Comparison of ENCODE assay signal across 3 cellular contexts in the genomic region with DNA sequence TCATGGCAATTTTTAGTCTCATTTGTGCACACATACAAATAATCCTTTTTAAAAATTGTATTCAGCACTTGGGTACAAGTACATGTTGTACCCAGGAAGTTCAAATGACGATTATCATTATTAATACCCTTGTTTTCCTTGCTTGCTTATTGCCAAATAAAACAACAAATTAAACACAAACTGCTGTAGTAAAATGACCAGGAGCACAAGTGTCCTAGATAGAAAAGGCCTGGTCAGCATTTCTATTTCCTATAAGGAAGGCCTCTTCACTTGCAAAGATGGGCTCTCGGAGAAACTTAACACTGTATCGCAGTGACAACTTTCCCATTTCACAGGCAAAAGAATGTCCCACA.
TF ChIP-seq lines count a peak whose summit lies in the region.

No MANE protein-coding gene starts in this region.

TF ChIP-seq in GM23338, 12 proteins besides CTCF, POLR2A, EP300 and RAD21:
- TF ChIP-seq, protein P1, sequence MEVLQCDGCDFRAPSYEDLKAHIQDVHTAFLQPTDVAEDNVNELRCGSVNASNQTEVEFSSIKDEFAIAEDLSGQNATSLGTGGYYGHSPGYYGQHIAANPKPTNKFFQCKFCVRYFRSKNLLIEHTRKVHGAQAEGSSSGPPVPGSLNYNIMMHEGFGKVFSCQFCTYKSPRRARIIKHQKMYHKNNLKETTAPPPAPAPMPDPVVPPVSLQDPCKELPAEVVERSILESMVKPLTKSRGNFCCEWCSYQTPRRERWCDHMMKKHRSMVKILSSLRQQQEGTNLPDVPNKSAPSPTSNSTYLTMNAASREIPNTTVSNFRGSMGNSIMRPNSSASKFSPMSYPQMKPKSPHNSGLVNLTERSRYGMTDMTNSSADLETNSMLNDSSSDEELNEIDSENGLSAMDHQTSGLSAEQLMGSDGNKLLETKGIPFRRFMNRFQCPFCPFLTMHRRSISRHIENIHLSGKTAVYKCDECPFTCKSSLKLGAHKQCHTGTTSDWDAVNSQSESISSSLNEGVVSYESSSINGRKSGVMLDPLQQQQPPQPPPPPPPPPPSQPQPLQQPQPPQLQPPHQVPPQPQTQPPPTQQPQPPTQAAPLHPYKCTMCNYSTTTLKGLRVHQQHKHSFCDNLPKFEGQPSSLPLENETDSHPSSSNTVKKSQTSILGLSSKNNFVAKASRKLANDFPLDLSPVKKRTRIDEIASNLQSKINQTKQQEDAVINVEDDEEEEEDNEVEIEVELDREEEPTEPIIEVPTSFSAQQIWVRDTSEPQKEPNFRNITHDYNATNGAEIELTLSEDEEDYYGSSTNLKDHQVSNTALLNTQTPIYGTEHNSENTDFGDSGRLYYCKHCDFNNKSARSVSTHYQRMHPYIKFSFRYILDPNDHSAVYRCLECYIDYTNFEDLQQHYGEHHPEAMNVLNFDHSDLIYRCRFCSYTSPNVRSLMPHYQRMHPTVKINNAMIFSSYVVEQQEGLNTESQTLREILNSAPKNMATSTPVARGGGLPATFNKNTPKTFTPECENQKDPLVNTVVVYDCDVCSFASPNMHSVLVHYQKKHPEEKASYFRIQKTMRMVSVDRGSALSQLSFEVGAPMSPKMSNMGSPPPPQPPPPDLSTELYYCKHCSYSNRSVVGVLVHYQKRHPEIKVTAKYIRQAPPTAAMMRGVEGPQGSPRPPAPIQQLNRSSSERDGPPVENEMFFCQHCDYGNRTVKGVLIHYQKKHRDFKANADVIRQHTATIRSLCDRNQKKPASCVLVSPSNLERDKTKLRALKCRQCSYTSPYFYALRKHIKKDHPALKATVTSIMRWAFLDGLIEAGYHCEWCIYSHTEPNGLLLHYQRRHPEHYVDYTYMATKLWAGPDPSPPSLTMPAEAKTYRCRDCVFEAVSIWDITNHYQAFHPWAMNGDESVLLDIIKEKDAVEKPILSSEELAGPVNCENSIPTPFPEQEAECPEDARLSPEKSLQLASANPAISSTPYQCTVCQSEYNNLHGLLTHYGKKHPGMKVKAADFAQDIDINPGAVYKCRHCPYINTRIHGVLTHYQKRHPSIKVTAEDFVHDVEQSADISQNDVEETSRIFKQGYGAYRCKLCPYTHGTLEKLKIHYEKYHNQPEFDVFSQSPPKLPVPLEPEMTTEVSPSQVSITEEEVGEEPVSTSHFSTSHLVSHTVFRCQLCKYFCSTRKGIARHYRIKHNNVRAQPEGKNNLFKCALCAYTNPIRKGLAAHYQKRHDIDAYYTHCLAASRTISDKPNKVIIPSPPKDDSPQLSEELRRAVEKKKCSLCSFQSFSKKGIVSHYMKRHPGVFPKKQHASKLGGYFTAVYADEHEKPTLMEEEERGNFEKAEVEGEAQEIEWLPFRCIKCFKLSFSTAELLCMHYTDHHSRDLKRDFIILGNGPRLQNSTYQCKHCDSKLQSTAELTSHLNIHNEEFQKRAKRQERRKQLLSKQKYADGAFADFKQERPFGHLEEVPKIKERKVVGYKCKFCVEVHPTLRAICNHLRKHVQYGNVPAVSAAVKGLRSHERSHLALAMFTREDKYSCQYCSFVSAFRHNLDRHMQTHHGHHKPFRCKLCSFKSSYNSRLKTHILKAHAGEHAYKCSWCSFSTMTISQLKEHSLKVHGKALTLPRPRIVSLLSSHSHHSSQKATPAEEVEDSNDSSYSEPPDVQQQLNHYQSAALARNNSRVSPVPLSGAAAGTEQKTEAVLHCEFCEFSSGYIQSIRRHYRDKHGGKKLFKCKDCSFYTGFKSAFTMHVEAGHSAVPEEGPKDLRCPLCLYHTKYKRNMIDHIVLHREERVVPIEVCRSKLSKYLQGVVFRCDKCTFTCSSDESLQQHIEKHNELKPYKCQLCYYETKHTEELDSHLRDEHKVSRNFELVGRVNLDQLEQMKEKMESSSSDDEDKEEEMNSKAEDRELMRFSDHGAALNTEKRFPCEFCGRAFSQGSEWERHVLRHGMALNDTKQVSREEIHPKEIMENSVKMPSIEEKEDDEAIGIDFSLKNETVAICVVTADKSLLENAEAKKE (CRISPR knock-in tag; IDR thresholded peaks at IDR 0.05), result no peak
- no peak for TF ChIP-seq JUNB (IDR thresholded peaks at IDR 0.05; ENCODE audit: unreplicated experiment)
- TF ChIP-seq NANOG (IDR thresholded peaks at IDR 0.05; ENCODE audit: borderline replicate concordance), result no peak
- TF ChIP-seq STAT1 (IDR thresholded peaks at IDR 0.05; ENCODE audit: unreplicated experiment), result no peak
- TF ChIP-seq CREB1 (CRISPR knock-in tag; IDR thresholded peaks at IDR 0.05; ENCODE audit: low read depth), result no peak

TF ChIP-seq in K562, 482 proteins besides CTCF, POLR2A, EP300 and RAD21:
- TF ChIP-seq ZNF197 (CRISPR knock-in tag; IDR thresholded peaks at IDR 0.05; ENCODE audit: low read depth) (no peak), MAFG (tag; conservative IDR thresholded peaks at IDR 0.05) (0 out of 2 replicates have a peak, but pooled peaks have one; percentile 25), HEY1 (CRISPR knock-in tag; IDR thresholded peaks at IDR 0.05; ENCODE audit: borderline replicate concordance) (no peak), C11orf30 (IDR thresholded peaks at IDR 0.05; ENCODE audit: low read depth) (peak; percentile 38; the same call in 1 of the 2 replicates), BRF1 (IDR thresholded peaks at IDR 0.05; ENCODE audit: borderline replicate concordance, extremely low read depth, insufficient read length) (no peak), MAFF (IDR thresholded peaks at IDR 0.05; ENCODE audit: low read length) (peak; percentile 17; the same call in 1 of the 2 replicates), ZNF316 (IDR thresholded peaks at IDR 0.05) (peak; percentile 70), MBD2 (IDR thresholded peaks at IDR 0.05; ENCODE audit: borderline replicate concordance, low read depth) (no peak), MAFK (IDR thresholded peaks at IDR 0.05; ENCODE audit: low read length) (0 out of 2 replicates have a peak, but pooled peaks have one; percentile 25)

TF ChIP-seq in liver, 16 proteins besides CTCF, POLR2A, EP300 and RAD21:
- TF ChIP-seq MAX (IDR thresholded peaks at IDR 0.05) (no peak), SP1 (IDR thresholded peaks at IDR 0.05) (peak; percentile 80), EGR1 (IDR thresholded peaks at IDR 0.05; ENCODE audit: low read depth in 2 of 2) (no peak), NR2F2 (IDR thresholded peaks at IDR 0.05) (peak; percentile 52), JUND (IDR thresholded peaks at IDR 0.05) (no peak)
